ENCODE assay signal across 24 cellular contexts in the genomic region with DNA sequence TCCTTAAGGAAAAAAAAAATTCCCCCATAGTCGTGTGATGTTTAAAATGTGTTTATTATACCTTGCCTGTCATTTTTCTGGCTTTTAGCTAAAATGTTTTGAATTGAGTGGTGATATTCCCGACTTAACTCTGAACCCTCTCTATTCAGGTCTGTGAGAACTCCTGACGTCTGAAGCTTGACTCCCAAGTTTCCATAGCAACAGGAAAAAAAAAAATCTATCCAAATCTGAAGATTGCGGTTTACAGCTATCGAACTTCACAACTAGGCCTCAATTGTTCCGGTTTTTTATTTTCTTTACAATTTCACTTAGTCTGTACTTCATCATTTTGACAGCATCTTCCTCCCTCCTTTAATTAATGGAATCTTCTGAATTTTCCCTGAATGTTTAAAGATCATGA. TPM values are rescaled to one million over a fixed set of nuclear protein-coding genes. Genes with fewer than 3 reads are reported as not detected.
A peak's percentile ranks its signal among the peaks of the same experiment; 100 is the strongest.
DNase-seq lines count a peak whose midpoint lies in the region; ATAC-seq, FAIRE-seq and TF ChIP-seq lines count a peak whose summit lies in the region.
"Had no signal": no experiment of that assay in that cellular context is flagged by ENCODE, and none has a peak within 500 bp of the region (broad histone marks: within the 10 kb centered on the region; RNA-seq: fewer than 3 reads in every experiment).

No MANE protein-coding gene starts in this region.

- H3K27ac ChIP-seq in K562 (ENCODE audit: extremely low read depth, low read depth, low read length) (no peak overlapping the region), endothelial cell of umbilical vein (ENCODE audit: insufficient read depth, low read depth, low read length) (no peak overlapping the region), neural cell (ENCODE audit: low read length) (no peak overlapping the region)
- H3K27ac ChIP-seq: BLaER1 had no signal

- intact Hi-C loops in K562 (cut with micrococcal nuclease) (no loop called here), endothelial cell of umbilical vein (cut with micrococcal nuclease) (no loop called here)

- H3K9me3 ChIP-seq in K562 (replicated peaks; ENCODE audit: control insufficient read depth, insufficient read depth, low read depth, low read length) (no peaks in the 10 kb centered on the region), endothelial cell of umbilical vein (replicated peaks; ENCODE audit: control insufficient read depth, insufficient read depth, low read length) (no peaks in the 10 kb centered on the region), neural cell (ENCODE audit: low read length) (no peaks in the 10 kb centered on the region)
- H3K9me3 ChIP-seq: BE2C, BLaER1 had no signal

- under 1% methylated on average over 6 of the region's 6 CpGs for WGBS in K562 (ENCODE audit: insufficient coverage, low coverage, missing lambda C conversion rate)

- no peaks in the 10 kb centered on the region for H3K4me1 ChIP-seq in K562 (replicated peaks in 1 of 2; ENCODE audit: control insufficient read depth in 2 of 2, insufficient read depth in 2 of 2, low read length in 2 of 2)
- H3K4me1 ChIP-seq in endothelial cell of umbilical vein (ENCODE audit: control insufficient read depth, extremely low read depth, insufficient read depth, low read length) = no peaks in the 10 kb centered on the region
- H3K4me1 ChIP-seq: BE2C, BLaER1 had no signal

- H3K4me2 ChIP-seq in K562 (ENCODE audit: insufficient read depth, low read length) (no peak overlapping the region), endothelial cell of umbilical vein (ENCODE audit: insufficient read depth, low read length) (no peak overlapping the region), neural cell (ENCODE audit: low read length) (no peak overlapping the region)
- H3K4me2 ChIP-seq: BLaER1 had no signal

- TF ChIP-seq EP300 in K562 (IDR thresholded peaks at IDR 0.05; ENCODE audit: low read length) (no peak), neural cell (conservative IDR thresholded peaks at IDR 0.05; ENCODE audit: poor library complexity, severe bottlenecking) (no peak)

- DNase-seq in K562 (ENCODE audit: extremely low read depth in 1 of 4, low spot score in 3 of 4) (no peak), endothelial cell of umbilical vein (ENCODE audit: low read depth, low spot score) (peak; percentile 16), DMS79 (lab: John Stamatoyannopoulos, UW) (no peak), T-helper 9 cell (no peak), NCI-H748 (lab: John Stamatoyannopoulos, UW; ENCODE audit: unreplicated experiment) (no peak)
- DNase-seq: 8988T; ACHN; BE2C; C1 segment of cervical spinal cord; CD4-positive, alpha-beta memory T cell; CD4-positive, CD25-positive, alpha-beta regulatory T cell; CD8-positive, alpha-beta memory T cell; COR-L47; DMS 273 treated with DMSO at 0.1 percent for 48 hours; DMS153; DMS53; DMS79 treated with DMSO at 0.1 percent for 48 hours; GF-D8 had no signal

- FAIRE-seq in K562 (lab: Jason Lieb, UNC) (no peak), endothelial cell of umbilical vein (lab: Jason Lieb, UNC) (no peak)
- FAIRE-seq: A204.1, G401.6, GM12891, GM19239 had no signal

- dilution Hi-C loops in endothelial cell of umbilical vein (cut with MboI; ENCODE audit: extremely low pct_ligation_motif_present, low sequenced_read_pairs) = no loop called here

- TF ChIP-seq RAD21 in K562 (CRISPR knock-in tag; conservative IDR thresholded peaks at IDR 0.05 in 1 of 2, IDR thresholded peaks at IDR 0.05 in 1 of 2) (no peak), neural cell (conservative IDR thresholded peaks at IDR 0.05) (no peak)

- no peaks in the 10 kb centered on the region for H3K9me2 ChIP-seq in neural cell (ENCODE audit: insufficient read depth, low read length)

- H3K9me1 ChIP-seq in K562 (ENCODE audit: control insufficient read depth, insufficient read depth, low read length) (no peaks in the 10 kb centered on the region), endothelial cell of umbilical vein (replicated peaks; ENCODE audit: control insufficient read depth, extremely low read depth, insufficient read depth, low read length) (no peaks in the 10 kb centered on the region)

- CTCF ChIA-PET in K562 (lab: Yijun Ruan, JAX; ENCODE audit: low intra/inter-chr PET ratio) = interaction anchor here (0.6 kb wide), 1 partner anchor 631 kb away, joined by 3 read pairs; no protein-coding TSS in a partner anchor
- CTCF ChIA-PET in endothelial cell of umbilical vein (lab: Charles Lee) = no interaction called here

- no TSS peak for BruUV-seq in K562 (replicated peaks; lab: Mats Ljungman, UMichigan)
- no TSS peak for BruUV-seq in endothelial cell of umbilical vein (replicated peaks; lab: Mats Ljungman, UMichigan)

- H3K79me2 ChIP-seq in K562 (ENCODE audit: control insufficient read depth, insufficient read depth, low read length) (no peaks in the 10 kb centered on the region), endothelial cell of umbilical vein (ENCODE audit: control insufficient read depth, insufficient read depth, low read length) (no peaks in the 10 kb centered on the region), neural cell (replicated peaks; ENCODE audit: insufficient read depth, low read length) (no peaks in the 10 kb centered on the region)

- H4K20me1 ChIP-seq in K562 (replicated peaks; ENCODE audit: control insufficient read depth, insufficient read depth, low read length) (no peaks in the 10 kb centered on the region; the same call in 1 of the 2 replicates), endothelial cell of umbilical vein (replicated peaks; ENCODE audit: control insufficient read depth, extremely low read depth, insufficient read depth, low read length) (no peaks in the 10 kb centered on the region), neural cell (ENCODE audit: insufficient read depth) (no peaks in the 10 kb centered on the region)
- H4K20me1 ChIP-seq: BLaER1 had no signal

- TF ChIP-seq CTCF in K562 (IDR thresholded peaks at IDR 0.05 in 2 of 3, conservative IDR thresholded peaks at IDR 0.05 in 1 of 3; ENCODE audit: insufficient read depth in 2 of 3, low read depth in 1 of 3, low read length in 3 of 3) (no peak), endothelial cell of umbilical vein (IDR thresholded peaks at IDR 0.05; ENCODE audit: extremely low read depth in 1 of 2, insufficient read depth in 1 of 2, low read depth in 1 of 2, low read length in 2 of 2) (no peak), neural cell (IDR thresholded peaks at IDR 0.05; ENCODE audit: poor library complexity, severe bottlenecking) (no peak)

- H2AFZ ChIP-seq in K562 (ENCODE audit: low read depth, low read length) = no peak overlapping the region
- H2AFZ ChIP-seq in endothelial cell of umbilical vein (ENCODE audit: low read depth, low read length) = no peak overlapping the region
- no peak overlapping the region for H2AFZ ChIP-seq in neural cell (ENCODE audit: low read depth, low read length)

- peaks cover 50 to 53% of the 10 kb centered on the region in 2 experiments for H3K27me3 ChIP-seq in K562 (ENCODE audit: control insufficient read depth in 2 of 2, insufficient read depth in 2 of 2, low read length in 2 of 2)
- H3K27me3 ChIP-seq in endothelial cell of umbilical vein (ENCODE audit: control insufficient read depth in 2 of 2, insufficient read depth in 2 of 2, low read length in 2 of 2) = no peaks in the 10 kb centered on the region
- no peaks in the 10 kb centered on the region for H3K27me3 ChIP-seq in neural cell (ENCODE audit: insufficient read depth, low read depth, low read length)
- H3K27me3 ChIP-seq: BLaER1 had no signal

- no peak for ATAC-seq in K562

- POLR2A ChIA-PET in K562 (lab: Yijun Ruan, JAX) (interaction anchor here (1.0 kb wide), 2 partner anchors 10 to 12 kb away, joined by 4 read pairs; no protein-coding TSS in a partner anchor), endothelial cell of umbilical vein (lab: Charles Lee) (no interaction called here)

- H3K36me3 ChIP-seq in K562 (ENCODE audit: control insufficient read depth, insufficient read depth, low read length) (no peaks in the 10 kb centered on the region), endothelial cell of umbilical vein (ENCODE audit: control insufficient read depth in 2 of 2, extremely low read depth in 1 of 2, insufficient read depth in 2 of 2, low read length in 2 of 2) (no peaks in the 10 kb centered on the region), neural cell (ENCODE audit: insufficient read depth, low read length) (no peaks in the 10 kb centered on the region)
- H3K36me3 ChIP-seq: BE2C, BLaER1 had no signal

- H3K4me3 ChIP-seq in K562 = no peak overlapping the region
- no peak overlapping the region for H3K4me3 ChIP-seq in endothelial cell of umbilical vein (replicated peaks in 1 of 3; ENCODE audit: insufficient read depth in 1 of 3, low read depth in 1 of 3, low read length in 3 of 3)
- H3K4me3 ChIP-seq in neural cell (ENCODE audit: low read length) = no peak overlapping the region
- H3K4me3 ChIP-seq: BLaER1 had no signal

- H3K9ac ChIP-seq in K562 (ENCODE audit: insufficient read depth in 1 of 2, low read depth in 2 of 2, low read length in 2 of 2) (no peak overlapping the region), endothelial cell of umbilical vein (replicated peaks; ENCODE audit: extremely low read depth, insufficient read depth, low read length) (no peak overlapping the region), neural cell (ENCODE audit: low read length) (no peak overlapping the region)
- H3K9ac ChIP-seq: BLaER1 had no signal

- TF ChIP-seq POLR2A in K562 (conservative IDR thresholded peaks at IDR 0.05) (no peak), endothelial cell of umbilical vein (IDR thresholded peaks at IDR 0.05; ENCODE audit: low read depth, low read length) (no peak)

- no peaks in the 10 kb centered on the region for H3F3A ChIP-seq in neural cell (ENCODE audit: insufficient read depth, low read length, poor library complexity, severe bottlenecking)

- in situ Hi-C loops in K562 (cut with MboI) = no loop called here

RNA-seq across cellular contexts. Expression of gene HSBP1, which starts 12.9 kb away (rescaled TPM):
- total RNA-seq in K562 (2011; cell fraction: chromatin; rRNA removed; ENCODE audit: low replicate concordance) = 20.4 and 22.1 TPM in 2 replicates
- 17.9 and 20.3 TPM in 2 replicates for total RNA-seq in K562 (2011; cell fraction: nucleolus; rRNA removed)
- total RNA-seq in K562 (2011; cell fraction: nucleoplasm; rRNA removed) = 19.2 and 31.9 TPM in 2 replicates
- total RNA-seq in K562 (2014; rRNA removed) (180 and 218 TPM in 2 replicates), K562 (2014; rRNA removed; fragmentation: Illumina TruSeq; extraction: Trizol) (157 and 161 TPM in 2 replicates), K562 (2015; rRNA removed; fragmentation: Illumina TruSeq; extraction: Trizol) (152 and 172 TPM in 2 replicates), K562 (2021) (156 and 175 TPM in 2 replicates), endothelial cell of umbilical vein (134 and 136 TPM in 2 replicates)
- polyA plus RNA-seq in K562 (2011; rRNA removed) (191 and 257 TPM in 2 replicates), K562 (2014; fragmentation: Illumina TruSeq; extraction: Trizol) (84.9 and 112 TPM in 2 replicates), K562 (2014; fragmentation: Nextera tagmentation; extraction: Ambion mirVana) (100 to 1,000 TPM; 619 to 677 TPM), K562 (2014; rRNA removed) (204 and 301 TPM in 2 replicates), endothelial cell of umbilical vein (40.8 and 43.9 TPM in 2 replicates), neural cell (158 and 184 TPM in 2 replicates)
- 49.3 and 72.5 TPM in 2 replicates for polyA plus RNA-seq in K562 (2011; cell fraction: cytosol; rRNA removed)
- polyA plus RNA-seq in K562 (2011; cell fraction: nucleus; rRNA removed) = 61.5 and 101 TPM in 2 replicates
- 147 and 385 TPM in 2 replicates for polyA plus RNA-seq in K562 (2012)
- 137 and 158 TPM in 2 replicates for polyA minus RNA-seq in K562 (2011; rRNA and poly(A)+ RNA removed)
- polyA minus RNA-seq in K562 (2011; cell fraction: cytosol; rRNA and poly(A)+ RNA removed) = 30.6 and 37.9 TPM in 2 replicates
- 15.1 and 25.3 TPM in 2 replicates for polyA minus RNA-seq in K562 (2011; cell fraction: nucleus; rRNA and poly(A)+ RNA removed)
- 84.9 and 96.8 TPM in 2 replicates for polyA plus RNA-seq in endothelial cell of umbilical vein (2011; cell fraction: cytosol; rRNA removed)
- 41.5 and 42.1 TPM in 2 replicates for polyA plus RNA-seq in endothelial cell of umbilical vein (2011; cell fraction: nucleus; rRNA removed)
- polyA plus RNA-seq in endothelial cell of umbilical vein (2012) = 213 and 303 TPM in 2 replicates
- polyA minus RNA-seq in endothelial cell of umbilical vein (112 and 134 TPM in 2 replicates), neural cell (89.8 and 96.3 TPM in 2 replicates)
- polyA minus RNA-seq in endothelial cell of umbilical vein (2011; cell fraction: cytosol; rRNA and poly(A)+ RNA removed) = 30.7 TPM
- polyA minus RNA-seq in endothelial cell of umbilical vein (2011; cell fraction: nucleus; rRNA and poly(A)+ RNA removed) = 14.8 and 18.6 TPM in 2 replicates
